1 cellular context compared by ENCODE assay signal in genomic region chr4:10506077-10506476, GRCh38.
TF ChIP-seq lines count a peak whose summit lies in the region.

No MANE protein-coding gene starts in this region.

TF ChIP-seq in K562, 482 proteins besides CTCF, POLR2A, EP300 and RAD21 (continued from another document and continues in another):
- TF ChIP-seq RCOR1 (IDR thresholded peaks at IDR 0.05; ENCODE audit: borderline replicate concordance in 1 of 2, low read depth in 2 of 2, low read length in 2 of 2) (no peak), E2F4 (CRISPR knock-in tag; IDR thresholded peaks at IDR 0.05; ENCODE audit: low read depth) (no peak), ZBTB43 (CRISPR knock-in tag; IDR thresholded peaks at IDR 0.05) (no peak), MAX (CRISPR knock-in tag; IDR thresholded peaks at IDR 0.05) (no peak), ZNF518B (CRISPR knock-in tag; IDR thresholded peaks at IDR 0.05) (no peak), GATA2 (CRISPR knock-in tag; IDR thresholded peaks at IDR 0.05) (no peak), RBBP5 (IDR thresholded peaks at IDR 0.05; ENCODE audit: borderline replicate concordance, insufficient read depth, low read length, poor library complexity, severe bottlenecking) (no peak), RAD51 (IDR thresholded peaks at IDR 0.05; ENCODE audit: borderline replicate concordance, low read depth) (peak; percentile 66), RBM34 (IDR thresholded peaks at IDR 0.05; ENCODE audit: borderline replicate concordance, insufficient read depth, low read length) (no peak), DACH1 (IDR thresholded peaks at IDR 0.05; ENCODE audit: partially characterized antibody) (no peak), MGA (IDR thresholded peaks at IDR 0.05) (peak; percentile 35; the same call in 1 of the 2 replicates), ESRRB (CRISPR knock-in tag; IDR thresholded peaks at IDR 0.05; ENCODE audit: borderline replicate concordance) (no peak), RNF219 (CRISPR knock-in tag; IDR thresholded peaks at IDR 0.05) (no peak), CXXC5 (CRISPR knock-in tag; IDR thresholded peaks at IDR 0.05) (no peak), SP2 (IDR thresholded peaks at IDR 0.05; ENCODE audit: extremely low read depth, low read depth, low read length, poor library complexity, severe bottlenecking) (no peak), SREBF1 (IDR thresholded peaks at IDR 0.05; ENCODE audit: borderline replicate concordance, low read depth, low read length) (no peak), REST (CRISPR knock-in tag; IDR thresholded peaks at IDR 0.05; ENCODE audit: low read depth) (no peak), ETV6 (IDR thresholded peaks at IDR 0.05; ENCODE audit: borderline replicate concordance in 1 of 2, low read depth in 2 of 2, low read length in 1 of 2) (no peak), ETV6 (CRISPR knock-in tag; IDR thresholded peaks at IDR 0.05; ENCODE audit: borderline replicate concordance) (no peak), SIN3A (IDR thresholded peaks at IDR 0.05; ENCODE audit: borderline replicate concordance in 2 of 2, control insufficient read depth in 1 of 2, low read depth in 2 of 2, low read length in 2 of 2) (no peak)
